In the genomic region with DNA sequence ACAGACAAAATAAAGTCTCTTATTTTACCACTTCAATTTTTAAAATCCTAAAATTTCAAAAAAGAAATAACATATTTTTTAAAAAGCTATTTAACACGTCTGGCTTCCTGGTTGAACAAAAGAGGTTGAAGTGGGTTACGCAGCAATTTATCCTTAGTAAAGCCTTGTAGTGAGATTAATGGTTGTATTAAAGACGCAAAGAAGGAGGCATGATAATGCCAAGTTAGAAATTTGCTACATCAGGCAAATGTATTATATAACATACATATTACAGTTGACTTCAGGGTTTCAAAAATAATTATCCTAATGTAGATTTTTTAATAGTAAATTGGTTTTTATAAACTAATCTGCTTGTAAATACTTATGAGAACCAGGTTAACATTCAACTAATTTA, we compare ENCODE assay signal across 9 cellular contexts. TPM values are rescaled to one million over a fixed set of nuclear protein-coding genes. Genes with fewer than 3 reads are reported as not detected.
DNase-seq lines count a peak whose midpoint lies in the region; ATAC-seq, FAIRE-seq and TF ChIP-seq lines count a peak whose summit lies in the region.
"Had no signal": no experiment of that assay in that cellular context is flagged by ENCODE, and none has a peak within 500 bp of the region (broad histone marks: within the 10 kb centered on the region; RNA-seq: fewer than 3 reads in every experiment).

No MANE protein-coding gene starts in this region.

- no peaks in the 10 kb centered on the region for H3K9me3 ChIP-seq in keratinocyte (ENCODE audit: control insufficient read depth, low read depth, low read length)

- no peaks in the 10 kb centered on the region for H3K9me3 Mint-ChIP-seq in activated naive CD8-positive, alpha-beta T cell (ENCODE audit: low read depth)
- H3K9me3 Mint-ChIP-seq in activated naive CD8-positive, alpha-beta T cell treated with anti-CD3 and anti-CD28 coated beads, Interleukin-2, amount 50 U/mL, for 24 hours: no peaks in the 10 kb centered on the region
- H3K9me3 Mint-ChIP-seq in activated CD8-positive, alpha-beta T cell treated with anti-CD3 and anti-CD28 coated beads for 36 hours: no peaks in the 10 kb centered on the region
- H3K9me3 Mint-ChIP-seq in type B pancreatic cell: no peaks in the 10 kb centered on the region

- H3K9ac ChIP-seq in keratinocyte (ENCODE audit: control insufficient read depth, extremely low read depth, insufficient read depth, low read length): no peak overlapping the region

- CTCF ChIA-PET in activated CD8-positive, alpha-beta T cell treated with anti-CD3 and anti-CD28 coated beads for 36 hours (lab: Charles Lee): interaction anchor here (0.6 to 1.1 kb wide), 3 partner anchors 33 to 461 kb away, joined by 3 to 4 read pairs (median 3); no protein-coding TSS in a partner anchor

- H3K36me3 Mint-ChIP-seq in activated naive CD8-positive, alpha-beta T cell: peaks cover 3% of the 10 kb centered on the region
- H3K36me3 Mint-ChIP-seq in activated naive CD8-positive, alpha-beta T cell treated with anti-CD3 and anti-CD28 coated beads, Interleukin-2, amount 50 U/mL, for 24 hours (ENCODE audit: low read depth): peaks cover 14% of the 10 kb centered on the region
- peaks cover 8% of the 10 kb centered on the region for H3K36me3 Mint-ChIP-seq in activated CD8-positive, alpha-beta T cell treated with anti-CD3 and anti-CD28 coated beads for 36 hours (ENCODE audit: low read depth)
- peaks cover 3% of the 10 kb centered on the region for H3K36me3 Mint-ChIP-seq in type B pancreatic cell

- POLR2A ChIA-PET in activated CD8-positive, alpha-beta T cell treated with anti-CD3 and anti-CD28 coated beads for 36 hours (lab: Charles Lee): interaction anchor here (0.6 to 0.9 kb wide), 3 partner anchors 20 to 35 kb away, joined by 3 to 4 read pairs (median 3); partner anchors contain the start of gene ANKRD17

- H3K9me1 ChIP-seq in keratinocyte (ENCODE audit: control insufficient read depth, extremely low read depth, insufficient read depth, low read length): no peaks in the 10 kb centered on the region

- H3K27me3 ChIP-seq in keratinocyte (ENCODE audit: control insufficient read depth, extremely low read depth, insufficient read depth, low read length): no peaks in the 10 kb centered on the region

- H3K79me2 ChIP-seq in keratinocyte (ENCODE audit: control insufficient read depth, insufficient read depth, low read length): peaks cover 70% of the 10 kb centered on the region

- no peaks in the 10 kb centered on the region for H3K27me3 Mint-ChIP-seq in activated naive CD8-positive, alpha-beta T cell
- H3K27me3 Mint-ChIP-seq in activated naive CD8-positive, alpha-beta T cell treated with anti-CD3 and anti-CD28 coated beads, Interleukin-2, amount 50 U/mL, for 24 hours: no peaks in the 10 kb centered on the region
- H3K27me3 Mint-ChIP-seq in activated CD8-positive, alpha-beta T cell treated with anti-CD3 and anti-CD28 coated beads for 36 hours: no peaks in the 10 kb centered on the region
- no peaks in the 10 kb centered on the region for H3K27me3 Mint-ChIP-seq in type B pancreatic cell

- no peak for FAIRE-seq in keratinocyte (lab: Jason Lieb, UNC)
- FAIRE-seq: H1 had no signal

- DNase-seq in activated naive CD8-positive, alpha-beta T cell treated with anti-CD3 and anti-CD28 coated beads, Interleukin-2, amount 50 U/mL, for 24 hours: no peak
- no peak for DNase-seq in activated CD8-positive, alpha-beta T cell treated with anti-CD3 and anti-CD28 coated beads for 36 hours
- DNase-seq in keratinocyte (ENCODE audit: low read depth, low spot score): no peak
- no peak for DNase-seq in type B pancreatic cell (ENCODE audit: extremely low spot score, unreplicated experiment)
- no peak for DNase-seq in activated gamma-delta T cell treated with Interleukin-2 at 50 U/mL for 16 hours
- no peak for DNase-seq in MV-4-11 (lab: John Stamatoyannopoulos, UW)

- TF ChIP-seq CTCF in activated CD8-positive, alpha-beta T cell treated with anti-CD3 and anti-CD28 coated beads for 36 hours (IDR thresholded peaks at IDR 0.05): no peak
- TF ChIP-seq CTCF in keratinocyte (optimal IDR thresholded peaks at IDR 0.05 in 1 of 3, IDR thresholded peaks at IDR 0.05 in 1 of 3, conservative IDR thresholded peaks at IDR 0.05 in 1 of 3; ENCODE audit: extremely low read depth in 1 of 3, insufficient read depth in 2 of 3, low read length in 3 of 3): no peak
- no peak for TF ChIP-seq CTCF in type B pancreatic cell (conservative IDR thresholded peaks at IDR 0.05)

- no peak overlapping the region for H2AFZ ChIP-seq in keratinocyte (ENCODE audit: control insufficient read depth, low read length)

- no peak overlapping the region for H3K4me3 Mint-ChIP-seq in activated naive CD8-positive, alpha-beta T cell
- H3K4me3 Mint-ChIP-seq in activated naive CD8-positive, alpha-beta T cell treated with anti-CD3 and anti-CD28 coated beads, Interleukin-2, amount 50 U/mL, for 24 hours: no peak overlapping the region
- no peak overlapping the region for H3K4me3 Mint-ChIP-seq in activated CD8-positive, alpha-beta T cell treated with anti-CD3 and anti-CD28 coated beads for 36 hours
- peak overlapping the region; percentile 57 for H3K4me3 Mint-ChIP-seq in type B pancreatic cell

- H4K20me1 ChIP-seq in keratinocyte (ENCODE audit: control insufficient read depth, extremely low read depth, insufficient read depth, low read length): no peaks in the 10 kb centered on the region

- H3K4me1 ChIP-seq in keratinocyte (ENCODE audit: control insufficient read depth, extremely low read depth, insufficient read depth, low read length): peaks cover 7% of the 10 kb centered on the region

- no peaks in the 10 kb centered on the region for H3K36me3 ChIP-seq in keratinocyte (ENCODE audit: control insufficient read depth in 2 of 2, extremely low read depth in 1 of 2, insufficient read depth in 2 of 2, low read length in 2 of 2)

- dilution Hi-C loops in keratinocyte (cut with MboI; ENCODE audit: extremely low pct_ligation_motif_present, low sequenced_read_pairs): no loop called here

- H3K4me1 Mint-ChIP-seq in activated naive CD8-positive, alpha-beta T cell (ENCODE audit: low read depth): peaks cover 45% of the 10 kb centered on the region
- H3K4me1 Mint-ChIP-seq in activated naive CD8-positive, alpha-beta T cell treated with anti-CD3 and anti-CD28 coated beads, Interleukin-2, amount 50 U/mL, for 24 hours: peaks cover 37% of the 10 kb centered on the region
- H3K4me1 Mint-ChIP-seq in activated CD8-positive, alpha-beta T cell treated with anti-CD3 and anti-CD28 coated beads for 36 hours (ENCODE audit: low read depth): peaks cover 29% of the 10 kb centered on the region
- H3K4me1 Mint-ChIP-seq in type B pancreatic cell (ENCODE audit: unreplicated experiment): peaks cover 18% of the 10 kb centered on the region

- peak overlapping the region; percentile 80 for H3K27ac ChIP-seq in keratinocyte (ENCODE audit: control insufficient read depth, insufficient read depth, low read length)

- H3K4me3 ChIP-seq in keratinocyte (ENCODE audit: control insufficient read depth in 2 of 3, extremely low read depth in 1 of 3, insufficient read depth in 2 of 3, low read depth in 1 of 3, low read length in 3 of 3): no peak overlapping the region

- ATAC-seq in activated naive CD8-positive, alpha-beta T cell treated with anti-CD3 and anti-CD28 coated beads, Interleukin-2, amount 50 U/mL, for 24 hours: no peak
- peak; percentile 18 for ATAC-seq in activated CD8-positive, alpha-beta T cell treated with anti-CD3 and anti-CD28 coated beads for 36 hours
- ATAC-seq in HG02642 (IDR thresholded peaks at IDR 0.05; ENCODE audit: poor library complexity, unreplicated experiment): no peak

- peak overlapping the region; percentile 75 for H3K27ac Mint-ChIP-seq in activated naive CD8-positive, alpha-beta T cell
- no peak overlapping the region for H3K27ac Mint-ChIP-seq in activated naive CD8-positive, alpha-beta T cell treated with anti-CD3 and anti-CD28 coated beads, Interleukin-2, amount 50 U/mL, for 24 hours
- peak overlapping the region; percentile 78 for H3K27ac Mint-ChIP-seq in activated CD8-positive, alpha-beta T cell treated with anti-CD3 and anti-CD28 coated beads for 36 hours
- H3K27ac Mint-ChIP-seq in type B pancreatic cell: no peak overlapping the region

- H3K4me2 ChIP-seq in keratinocyte (ENCODE audit: control insufficient read depth, extremely low read depth, insufficient read depth, low read depth, low read length): peak overlapping the region; percentile 54

- intact Hi-C loops in activated CD8-positive, alpha-beta T cell treated with anti-CD3 and anti-CD28 coated beads for 36 hours (cut with micrococcal nuclease): loop anchor here (5.0 kb wide), 1 partner anchor 34 kb away; the partner anchor contains the start of gene ANKRD17

RNA-seq across cellular contexts. Expression of gene ANKRD17, which starts 35.3 kb away (rescaled TPM):
- total RNA-seq in activated CD8-positive, alpha-beta T cell treated with anti-CD3 and anti-CD28 coated beads for 36 hours: 10 to 100 TPM; 50.8 to 53.1 TPM
- 51.5 to 53.4 TPM (median 53.0 TPM) in 3 replicates for polyA plus RNA-seq in keratinocyte
- 169 TPM for polyA plus RNA-seq in keratinocyte (2011; ENCODE audit: low read depth)
- polyA plus RNA-seq in keratinocyte (2011; cell fraction: cytosol; rRNA removed): 25.8 and 42.9 TPM in 2 replicates
- 84.4 and 90.8 TPM in 2 replicates for polyA plus RNA-seq in keratinocyte (2011; cell fraction: nucleus; rRNA removed)
- 31.1 and 32.7 TPM in 2 replicates for polyA plus RNA-seq in keratinocyte (2012; ENCODE audit: low replicate concordance)
- 62.0 to 139 TPM (median 128 TPM) in 3 replicates for polyA minus RNA-seq in keratinocyte
- 66.6 TPM for polyA minus RNA-seq in keratinocyte (2011; cell fraction: cytosol; rRNA and poly(A)+ RNA removed)
- polyA minus RNA-seq in keratinocyte (2011; cell fraction: nucleus; rRNA and poly(A)+ RNA removed): 102 and 196 TPM in 2 replicates
- total RNA-seq in type B pancreatic cell (ENCODE audit: low replicate concordance): 76.5 and 77.7 TPM in 2 replicates

Comparison
In these comparisons a context has a peak if more than half of its experiments do, and no peak if none do; other contexts are left out.
1. H3K27ac Mint-ChIP-seq: peak in activated naive CD8-positive, alpha-beta T cell (single experiment) and activated CD8-positive, alpha-beta T cell treated with anti-CD3 and anti-CD28 coated beads for 36 hours (single experiment); none in activated naive CD8-positive, alpha-beta T cell treated with anti-CD3 and anti-CD28 coated beads, Interleukin-2, amount 50 U/mL, for 24 hours (single experiment) and type B pancreatic cell (single experiment).